ENCODE assay signal across 8 cellular contexts in the genomic region with DNA sequence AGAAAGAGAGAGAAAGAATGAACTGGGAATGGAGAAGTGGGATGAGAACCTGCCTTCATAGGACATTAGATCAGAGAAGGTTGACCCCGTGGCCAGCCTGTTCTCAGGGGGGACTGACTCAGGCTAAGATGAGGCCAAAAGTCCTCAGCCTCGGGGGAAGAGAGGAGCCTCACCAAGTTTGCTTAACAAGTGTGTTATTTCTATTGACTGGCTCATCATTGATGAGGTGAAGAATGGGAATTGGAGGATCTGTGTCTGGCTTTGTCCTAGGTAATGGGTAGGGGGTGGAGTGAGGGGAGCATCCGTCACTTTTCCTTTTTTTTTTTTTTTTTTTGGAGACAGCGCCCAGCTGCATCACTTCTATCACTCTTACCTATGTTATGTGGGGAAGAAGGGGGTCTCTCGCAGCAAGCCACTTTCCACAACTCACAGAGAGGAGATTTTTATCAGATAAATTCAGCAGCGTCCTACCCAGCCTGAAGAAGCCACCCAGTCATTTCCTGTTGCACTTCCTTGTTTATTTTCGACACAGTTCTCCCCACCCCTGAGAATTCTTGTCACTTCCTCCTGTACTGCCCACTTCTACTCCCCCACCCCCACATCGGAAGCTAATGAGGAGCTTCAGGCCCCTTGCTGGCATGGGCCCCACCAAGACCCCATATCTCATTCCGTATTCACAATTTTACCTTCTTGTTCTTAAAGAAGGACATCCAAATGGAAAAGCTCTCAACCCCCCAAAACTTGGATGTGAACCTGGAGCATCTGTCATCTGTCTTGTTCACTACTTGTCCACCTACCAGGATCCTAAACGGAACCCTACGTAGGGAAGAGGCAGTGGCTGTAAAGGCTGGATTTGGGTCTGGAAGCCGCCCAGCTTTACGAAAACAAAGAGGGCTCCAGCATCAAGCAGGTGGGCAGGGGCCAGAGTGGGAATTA. TPM values are rescaled to one million over a fixed set of nuclear protein-coding genes. Genes with fewer than 3 reads are reported as not detected.
DNase-seq lines count a peak whose midpoint lies in the region; ATAC-seq, FAIRE-seq and TF ChIP-seq lines count a peak whose summit lies in the region.

No MANE protein-coding gene starts in this region.

- FAIRE-seq in GM18507 (lab: Jason Lieb, UNC): peak; percentile 92

- H3K4me1 Mint-ChIP-seq in activated naive CD8-positive, alpha-beta T cell (ENCODE audit: low read depth): peaks cover 45% of the 10 kb centered on the region

- peak; percentile 30 for DNase-seq in GM18507 (ENCODE audit: extremely low spot score, insufficient read length, low read depth)
- DNase-seq in MV-4-11 (lab: John Stamatoyannopoulos, UW): peak; percentile 72
- DNase-seq in foreskin keratinocyte: no peak
- no peak for DNase-seq in DMS79 (lab: John Stamatoyannopoulos, UW)
- no peak for DNase-seq in NCI-H146 treated with DMSO at 0.1 percent for 48 hours (lab: John Stamatoyannopoulos, UW; ENCODE audit: unreplicated experiment)

- H3K4me1 ChIP-seq in mucosa of rectum (ENCODE audit: control insufficient read depth in 2 of 2, insufficient read depth in 2 of 2, low read length in 2 of 2): peaks cover 20 to 22% of the 10 kb centered on the region in 2 donors
- H3K4me1 ChIP-seq in foreskin keratinocyte: no peaks in the 10 kb centered on the region

- H3K27ac ChIP-seq in mucosa of rectum (ENCODE audit: low read depth in 2 of 2, low read length in 2 of 2) (peak overlapping the region; percentile 59 to 79), foreskin keratinocyte (no peak overlapping the region)

- peak overlapping the region; percentile 79 for H3K4me3 Mint-ChIP-seq in activated naive CD8-positive, alpha-beta T cell

- peak overlapping the region; percentile 97 for H3K27ac Mint-ChIP-seq in activated naive CD8-positive, alpha-beta T cell

- peaks cover 3% of the 10 kb centered on the region for H3K9me3 Mint-ChIP-seq in activated naive CD8-positive, alpha-beta T cell (ENCODE audit: low read depth)

- no peak for TF ChIP-seq CTCF in foreskin keratinocyte (conservative IDR thresholded peaks at IDR 0.05)

- no peaks in the 10 kb centered on the region for H3K36me3 ChIP-seq in mucosa of rectum (ENCODE audit: control insufficient read depth in 2 of 2, insufficient read depth in 2 of 2, low read length in 2 of 2)

- H3K27me3 ChIP-seq in mucosa of rectum (ENCODE audit: control insufficient read depth in 2 of 2, insufficient read depth in 2 of 2, low read length in 2 of 2): no peaks in the 10 kb centered on the region
- H3K27me3 ChIP-seq in foreskin keratinocyte: no peaks in the 10 kb centered on the region

- H3K9me3 ChIP-seq in mucosa of rectum (ENCODE audit: control insufficient read depth in 2 of 2, low read length in 2 of 2): no peaks in the 10 kb centered on the region

- no peaks in the 10 kb centered on the region for H3K27me3 Mint-ChIP-seq in activated naive CD8-positive, alpha-beta T cell

- H3K36me3 Mint-ChIP-seq in activated naive CD8-positive, alpha-beta T cell: peaks cover 5% of the 10 kb centered on the region

- H3K9ac ChIP-seq in mucosa of rectum (ENCODE audit: low read depth in 1 of 2, low read length in 2 of 2): peak overlapping the region; percentile 24 to 60

- peak overlapping the region in 1 of 2 donors; percentile 31 for H3K4me3 ChIP-seq in mucosa of rectum (ENCODE audit: low read length in 2 of 2)

- ATAC-seq in foreskin keratinocyte (no peak), GM21390 (IDR thresholded peaks at IDR 0.05; ENCODE audit: unreplicated experiment) (no peak)

RNA-seq across cellular contexts. Expression of a gene that starts 2.8 kb away (rescaled TPM):
- 14.3 and 14.5 TPM in 2 replicates for total RNA-seq in foreskin keratinocyte
- polyA plus RNA-seq in foreskin keratinocyte: 17.6 and 18.5 TPM in 2 replicates

RNA-seq across cellular contexts. Expression of a gene that starts 40.0 kb away (rescaled TPM):
- total RNA-seq in foreskin keratinocyte: 13.5 and 15.5 TPM in 2 replicates
- polyA plus RNA-seq in foreskin keratinocyte: 7.5 and 9.4 TPM in 2 replicates

Comparison
In these comparisons a context has a peak if more than half of its experiments do, and no peak if none do; other contexts are left out.
1. DNase-seq: peak in GM18507 (single experiment) and MV-4-11 (single experiment); none in foreskin keratinocyte (0 of 2), DMS79 (single experiment) and NCI-H146 treated with DMSO at 0.1 percent for 48 hours (single experiment).